1 cellular context compared by ENCODE assay signal in genomic region chr7:127504715-127505114, GRCh38.
TF ChIP-seq lines count a peak whose summit lies in the region.

No MANE protein-coding gene starts in this region.

TF ChIP-seq in H1, 55 proteins besides CTCF, POLR2A, EP300 and RAD21 (continued from another document):
- TF ChIP-seq SAP30 (IDR thresholded peaks at IDR 0.05; ENCODE audit: insufficient read depth, insufficient replicate concordance, low read length) (no peak), JUND (IDR thresholded peaks at IDR 0.05; ENCODE audit: low read length) (no peak)
TF ChIP-seq in H1: peak in this region for 0.
